Comparison of ENCODE assay signal across 1 cellular context in the genomic region with DNA sequence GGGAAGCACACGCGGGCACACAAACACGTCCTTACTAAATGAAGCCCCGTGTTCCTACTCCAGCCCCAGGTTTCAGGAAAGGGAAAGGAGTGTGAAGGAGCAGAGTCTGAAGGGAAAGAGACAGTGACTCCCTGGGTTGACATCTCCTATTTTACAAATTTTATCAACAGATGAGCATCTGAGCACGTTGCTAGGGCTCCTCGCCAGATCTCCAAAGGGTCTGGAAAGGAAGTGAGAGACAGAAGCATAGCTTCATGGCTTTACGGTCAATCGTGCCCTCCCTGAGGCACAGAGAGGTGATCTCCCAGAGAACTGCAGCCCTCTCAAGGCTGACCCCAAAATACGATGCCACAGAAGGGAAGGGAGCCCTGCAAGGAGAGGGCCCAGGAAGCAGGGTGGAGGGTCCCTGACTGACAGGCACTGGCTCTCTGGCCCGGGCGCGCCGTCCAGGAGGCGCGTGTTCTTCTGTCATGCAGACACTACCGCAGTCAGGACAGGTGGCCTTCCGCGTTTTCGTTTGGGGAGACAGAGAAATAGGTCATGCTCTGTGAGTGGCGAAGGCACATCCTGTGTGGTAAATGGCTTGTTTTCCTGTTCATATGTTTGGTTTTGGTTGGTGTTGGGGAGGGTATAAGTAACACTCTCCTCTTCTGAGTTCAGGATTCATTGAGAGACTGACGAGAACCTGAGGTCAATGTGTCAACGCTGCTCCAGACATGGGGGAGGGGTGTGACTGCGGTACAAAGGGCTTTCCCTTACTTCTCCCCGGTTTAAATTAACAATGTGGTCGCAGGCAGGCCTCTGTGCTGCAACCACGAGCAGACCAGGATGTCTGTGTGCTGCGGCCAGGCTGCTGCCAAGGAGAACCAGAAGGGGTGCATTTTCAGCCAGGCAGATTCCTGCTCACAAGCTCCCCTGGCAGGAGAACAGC.
TF ChIP-seq lines count a peak whose summit lies in the region.

No MANE protein-coding gene starts in this region.

TF ChIP-seq in HepG2, 621 proteins besides CTCF, POLR2A, EP300 and RAD21 (continued from another document):
- TF ChIP-seq, protein P1, sequence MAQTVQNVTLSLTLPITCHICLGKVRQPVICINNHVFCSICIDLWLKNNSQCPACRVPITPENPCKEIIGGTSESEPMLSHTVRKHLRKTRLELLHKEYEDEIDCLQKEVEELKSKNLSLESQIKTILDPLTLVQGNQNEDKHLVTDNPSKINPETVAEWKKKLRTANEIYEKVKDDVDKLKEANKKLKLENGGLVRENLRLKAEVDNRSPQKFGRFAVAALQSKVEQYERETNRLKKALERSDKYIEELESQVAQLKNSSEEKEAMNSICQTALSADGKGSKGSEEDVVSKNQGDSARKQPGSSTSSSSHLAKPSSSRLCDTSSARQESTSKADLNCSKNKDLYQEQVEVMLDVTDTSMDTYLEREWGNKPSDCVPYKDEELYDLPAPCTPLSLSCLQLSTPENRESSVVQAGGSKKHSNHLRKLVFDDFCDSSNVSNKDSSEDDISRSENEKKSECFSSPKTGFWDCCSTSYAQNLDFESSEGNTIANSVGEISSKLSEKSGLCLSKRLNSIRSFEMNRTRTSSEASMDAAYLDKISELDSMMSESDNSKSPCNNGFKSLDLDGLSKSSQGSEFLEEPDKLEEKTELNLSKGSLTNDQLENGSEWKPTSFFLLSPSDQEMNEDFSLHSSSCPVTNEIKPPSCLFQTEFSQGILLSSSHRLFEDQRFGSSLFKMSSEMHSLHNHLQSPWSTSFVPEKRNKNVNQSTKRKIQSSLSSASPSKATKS (CRISPR knock-in tag; IDR thresholded peaks at IDR 0.05), result no peak
- no peak for TF ChIP-seq SRF (IDR thresholded peaks at IDR 0.05; ENCODE audit: low read depth, low read length)
- TF ChIP-seq, protein P2, sequence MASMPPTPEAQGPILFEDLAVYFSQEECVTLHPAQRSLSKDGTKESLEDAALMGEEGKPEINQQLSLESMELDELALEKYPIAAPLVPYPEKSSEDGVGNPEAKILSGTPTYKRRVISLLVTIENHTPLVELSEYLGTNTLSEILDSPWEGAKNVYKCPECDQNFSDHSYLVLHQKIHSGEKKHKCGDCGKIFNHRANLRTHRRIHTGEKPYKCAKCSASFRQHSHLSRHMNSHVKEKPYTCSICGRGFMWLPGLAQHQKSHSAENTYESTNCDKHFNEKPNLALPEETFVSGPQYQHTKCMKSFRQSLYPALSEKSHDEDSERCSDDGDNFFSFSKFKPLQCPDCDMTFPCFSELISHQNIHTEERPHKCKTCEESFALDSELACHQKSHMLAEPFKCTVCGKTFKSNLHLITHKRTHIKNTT (CRISPR knock-in tag; IDR thresholded peaks at IDR 0.05), result no peak
- no peak for TF ChIP-seq ZNF776 (CRISPR knock-in tag; IDR thresholded peaks at IDR 0.05)
- TF ChIP-seq, protein P3, sequence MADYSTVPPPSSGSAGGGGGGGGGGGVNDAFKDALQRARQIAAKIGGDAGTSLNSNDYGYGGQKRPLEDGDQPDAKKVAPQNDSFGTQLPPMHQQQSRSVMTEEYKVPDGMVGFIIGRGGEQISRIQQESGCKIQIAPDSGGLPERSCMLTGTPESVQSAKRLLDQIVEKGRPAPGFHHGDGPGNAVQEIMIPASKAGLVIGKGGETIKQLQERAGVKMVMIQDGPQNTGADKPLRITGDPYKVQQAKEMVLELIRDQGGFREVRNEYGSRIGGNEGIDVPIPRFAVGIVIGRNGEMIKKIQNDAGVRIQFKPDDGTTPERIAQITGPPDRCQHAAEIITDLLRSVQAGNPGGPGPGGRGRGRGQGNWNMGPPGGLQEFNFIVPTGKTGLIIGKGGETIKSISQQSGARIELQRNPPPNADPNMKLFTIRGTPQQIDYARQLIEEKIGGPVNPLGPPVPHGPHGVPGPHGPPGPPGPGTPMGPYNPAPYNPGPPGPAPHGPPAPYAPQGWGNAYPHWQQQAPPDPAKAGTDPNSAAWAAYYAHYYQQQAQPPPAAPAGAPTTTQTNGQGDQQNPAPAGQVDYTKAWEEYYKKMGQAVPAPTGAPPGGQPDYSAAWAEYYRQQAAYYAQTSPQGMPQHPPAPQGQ (CRISPR knock-in tag; IDR thresholded peaks at IDR 0.05; ENCODE audit: borderline replicate concordance), result no peak
- TF ChIP-seq PHF20 (CRISPR knock-in tag; IDR thresholded peaks at IDR 0.05), result no peak
- TF ChIP-seq, protein P4, sequence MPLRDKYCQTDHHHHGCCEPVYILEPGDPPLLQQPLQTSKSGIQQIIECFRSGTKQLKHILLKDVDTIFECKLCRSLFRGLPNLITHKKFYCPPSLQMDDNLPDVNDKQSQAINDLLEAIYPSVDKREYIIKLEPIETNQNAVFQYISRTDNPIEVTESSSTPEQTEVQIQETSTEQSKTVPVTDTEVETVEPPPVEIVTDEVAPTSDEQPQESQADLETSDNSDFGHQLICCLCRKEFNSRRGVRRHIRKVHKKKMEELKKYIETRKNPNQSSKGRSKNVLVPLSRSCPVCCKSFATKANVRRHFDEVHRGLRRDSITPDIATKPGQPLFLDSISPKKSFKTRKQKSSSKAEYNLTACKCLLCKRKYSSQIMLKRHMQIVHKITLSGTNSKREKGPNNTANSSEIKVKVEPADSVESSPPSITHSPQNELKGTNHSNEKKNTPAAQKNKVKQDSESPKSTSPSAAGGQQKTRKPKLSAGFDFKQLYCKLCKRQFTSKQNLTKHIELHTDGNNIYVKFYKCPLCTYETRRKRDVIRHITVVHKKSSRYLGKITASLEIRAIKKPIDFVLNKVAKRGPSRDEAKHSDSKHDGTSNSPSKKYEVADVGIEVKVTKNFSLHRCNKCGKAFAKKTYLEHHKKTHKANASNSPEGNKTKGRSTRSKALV (CRISPR knock-in tag; IDR thresholded peaks at IDR 0.05), result no peak
- TF ChIP-seq, protein P5, sequence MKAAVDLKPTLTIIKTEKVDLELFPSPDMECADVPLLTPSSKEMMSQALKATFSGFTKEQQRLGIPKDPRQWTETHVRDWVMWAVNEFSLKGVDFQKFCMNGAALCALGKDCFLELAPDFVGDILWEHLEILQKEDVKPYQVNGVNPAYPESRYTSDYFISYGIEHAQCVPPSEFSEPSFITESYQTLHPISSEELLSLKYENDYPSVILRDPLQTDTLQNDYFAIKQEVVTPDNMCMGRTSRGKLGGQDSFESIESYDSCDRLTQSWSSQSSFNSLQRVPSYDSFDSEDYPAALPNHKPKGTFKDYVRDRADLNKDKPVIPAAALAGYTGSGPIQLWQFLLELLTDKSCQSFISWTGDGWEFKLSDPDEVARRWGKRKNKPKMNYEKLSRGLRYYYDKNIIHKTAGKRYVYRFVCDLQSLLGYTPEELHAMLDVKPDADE (CRISPR knock-in tag; IDR thresholded peaks at IDR 0.05), result no peak
- TF ChIP-seq EEA1 (CRISPR knock-in tag; IDR thresholded peaks at IDR 0.05; ENCODE audit: borderline replicate concordance), result no peak
- TF ChIP-seq TBL1XR1 (IDR thresholded peaks at IDR 0.05; ENCODE audit: borderline replicate concordance, low read length, partially characterized antibody), result no peak
- TF ChIP-seq PAX8 (CRISPR knock-in tag; IDR thresholded peaks at IDR 0.05; ENCODE audit: borderline replicate concordance), result no peak
- TF ChIP-seq, protein P6, sequence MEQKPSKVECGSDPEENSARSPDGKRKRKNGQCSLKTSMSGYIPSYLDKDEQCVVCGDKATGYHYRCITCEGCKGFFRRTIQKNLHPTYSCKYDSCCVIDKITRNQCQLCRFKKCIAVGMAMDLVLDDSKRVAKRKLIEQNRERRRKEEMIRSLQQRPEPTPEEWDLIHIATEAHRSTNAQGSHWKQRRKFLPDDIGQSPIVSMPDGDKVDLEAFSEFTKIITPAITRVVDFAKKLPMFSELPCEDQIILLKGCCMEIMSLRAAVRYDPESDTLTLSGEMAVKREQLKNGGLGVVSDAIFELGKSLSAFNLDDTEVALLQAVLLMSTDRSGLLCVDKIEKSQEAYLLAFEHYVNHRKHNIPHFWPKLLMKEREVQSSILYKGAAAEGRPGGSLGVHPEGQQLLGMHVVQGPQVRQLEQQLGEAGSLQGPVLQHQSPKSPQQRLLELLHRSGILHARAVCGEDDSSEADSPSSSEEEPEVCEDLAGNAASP (CRISPR knock-in tag; IDR thresholded peaks at IDR 0.05; ENCODE audit: borderline replicate concordance), result no peak
- TF ChIP-seq, protein P7, sequence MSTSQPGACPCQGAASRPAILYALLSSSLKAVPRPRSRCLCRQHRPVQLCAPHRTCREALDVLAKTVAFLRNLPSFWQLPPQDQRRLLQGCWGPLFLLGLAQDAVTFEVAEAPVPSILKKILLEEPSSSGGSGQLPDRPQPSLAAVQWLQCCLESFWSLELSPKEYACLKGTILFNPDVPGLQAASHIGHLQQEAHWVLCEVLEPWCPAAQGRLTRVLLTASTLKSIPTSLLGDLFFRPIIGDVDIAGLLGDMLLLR (CRISPR knock-in tag; IDR thresholded peaks at IDR 0.05), result no peak
- TF ChIP-seq, protein P8, sequence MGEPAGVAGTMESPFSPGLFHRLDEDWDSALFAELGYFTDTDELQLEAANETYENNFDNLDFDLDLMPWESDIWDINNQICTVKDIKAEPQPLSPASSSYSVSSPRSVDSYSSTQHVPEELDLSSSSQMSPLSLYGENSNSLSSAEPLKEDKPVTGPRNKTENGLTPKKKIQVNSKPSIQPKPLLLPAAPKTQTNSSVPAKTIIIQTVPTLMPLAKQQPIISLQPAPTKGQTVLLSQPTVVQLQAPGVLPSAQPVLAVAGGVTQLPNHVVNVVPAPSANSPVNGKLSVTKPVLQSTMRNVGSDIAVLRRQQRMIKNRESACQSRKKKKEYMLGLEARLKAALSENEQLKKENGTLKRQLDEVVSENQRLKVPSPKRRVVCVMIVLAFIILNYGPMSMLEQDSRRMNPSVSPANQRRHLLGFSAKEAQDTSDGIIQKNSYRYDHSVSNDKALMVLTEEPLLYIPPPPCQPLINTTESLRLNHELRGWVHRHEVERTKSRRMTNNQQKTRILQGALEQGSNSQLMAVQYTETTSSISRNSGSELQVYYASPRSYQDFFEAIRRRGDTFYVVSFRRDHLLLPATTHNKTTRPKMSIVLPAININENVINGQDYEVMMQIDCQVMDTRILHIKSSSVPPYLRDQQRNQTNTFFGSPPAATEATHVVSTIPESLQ (CRISPR knock-in tag; conservative IDR thresholded peaks at IDR 0.05), result no peak
